In the genomic region with DNA sequence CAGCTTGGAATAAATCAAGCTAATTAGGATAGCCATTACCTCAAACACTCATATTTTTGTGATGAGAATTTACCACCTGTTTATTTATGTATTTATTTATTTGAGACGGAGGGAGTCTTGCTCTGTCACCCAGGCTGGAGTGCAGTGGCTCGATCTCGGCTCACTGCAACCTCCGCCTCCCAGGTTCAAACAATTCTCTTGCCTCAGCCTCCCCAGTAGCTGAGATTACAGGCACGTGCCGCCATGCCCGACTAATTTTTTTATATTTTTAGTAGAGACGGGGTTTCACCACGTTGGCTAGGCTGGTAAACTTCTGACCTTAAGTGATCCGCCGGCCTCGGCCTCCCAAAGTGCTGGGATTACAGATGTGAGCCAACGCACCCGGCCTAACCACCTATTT, we compare ENCODE assay signal across 10 cellular contexts. TPM values are rescaled to one million over a fixed set of nuclear protein-coding genes. Genes with fewer than 3 reads are reported as not detected.
DNase-seq lines count a peak whose midpoint lies in the region; ATAC-seq and TF ChIP-seq lines count a peak whose summit lies in the region.
"Not testable (repeated sequence)": the region's sequence is repeated elsewhere in the genome, so short reads cannot be mapped to it uniquely, and the experiment has no call there.
"Had no signal": no experiment of that assay in that cellular context is flagged by ENCODE, and none has a peak within 500 bp of the region (broad histone marks: within the 10 kb centered on the region; RNA-seq: fewer than 3 reads in every experiment).

No MANE protein-coding gene starts in this region.

- peaks cover 13% of the 10 kb centered on the region for H3K27me3 Mint-ChIP-seq in activated CD8-positive, alpha-beta T cell treated with anti-CD3 and anti-CD28 coated beads, Interleukin-2, amount 10 ng/mL, durations not matched to agents 7 days and 5 days (ENCODE audit: low read depth)

- ATAC-seq in activated CD8-positive, alpha-beta T cell treated with anti-CD3 and anti-CD28 coated beads, Interleukin-2, amount 10 ng/mL, durations not matched to agents 7 days and 5 days; gastroesophageal sphincter: not testable (repeated sequence)

- H3K36me3 ChIP-seq in OCI-LY3 (replicated peaks; ENCODE audit: low read depth, low read length); mesodermal cell (ENCODE audit: control insufficient read depth, insufficient read depth, low read length); rectal smooth muscle tissue (ENCODE audit: control insufficient read depth, insufficient read depth, low read length): not testable (repeated sequence)
- H3K36me3 ChIP-seq in gastroesophageal sphincter: peaks cover 0 to 39% of the 10 kb centered on the region in 2 donors

- not testable (repeated sequence) for DNase-seq in activated CD8-positive, alpha-beta T cell treated with anti-CD3 and anti-CD28 coated beads, Interleukin-2, amount 10 ng/mL, durations not matched to agents 7 days and 5 days; cardiac fibroblast (ENCODE audit: low read depth in 2 of 2)

- H3K4me3 ChIP-seq in GM12875 (ENCODE audit: low read depth, low read length) (peak overlapping the region; percentile 94), OCI-LY3 (ENCODE audit: low read length) (peak overlapping the region; percentile 82), cardiac fibroblast (replicated peaks in 1 of 2; ENCODE audit: low read depth in 2 of 2, low read length in 2 of 2) (peak overlapping the region; percentile 65 to 76), gastroesophageal sphincter (peak overlapping the region; percentile 84 to 91), mesodermal cell (ENCODE audit: extremely low read depth, insufficient read depth, low read length, poor library complexity, severe bottlenecking) (peak overlapping the region; percentile 77), rectal smooth muscle tissue (ENCODE audit: low read length) (peak overlapping the region; percentile 68)

- H3K9me3 ChIP-seq in OCI-LY3 (ENCODE audit: insufficient read depth, low read length); gastroesophageal sphincter; mesodermal cell (ENCODE audit: control insufficient read depth, low read length): not testable (repeated sequence)

- H3K79me2 ChIP-seq in OCI-LY3 (ENCODE audit: low read length): not testable (repeated sequence)

- peak overlapping the region; percentile 84 for H3K9ac ChIP-seq in OCI-LY3 (ENCODE audit: low read length)
- H3K9ac ChIP-seq in rectal smooth muscle tissue (ENCODE audit: low read length): not testable (repeated sequence)

- H3K4me1 ChIP-seq in OCI-LY3 (ENCODE audit: low read length): peaks cover 22% of the 10 kb centered on the region
- peaks cover 3 to 58% (median 18%) of the 10 kb centered on the region in 3 donors for H3K4me1 ChIP-seq in gastroesophageal sphincter
- not testable (repeated sequence) for H3K4me1 ChIP-seq in mesodermal cell (ENCODE audit: control insufficient read depth, insufficient read depth, low read length, poor library complexity, severe bottlenecking); rectal smooth muscle tissue (ENCODE audit: control insufficient read depth, insufficient read depth, low read length)

- H3K27ac ChIP-seq in 22Rv1: peak overlapping the region; percentile 71
- peak overlapping the region; percentile 61; the same call in 1 of the 2 replicates for H3K27ac ChIP-seq in OCI-LY3 (ENCODE audit: low read length)
- peak overlapping the region in 1 of 4 donors; percentile 87 for H3K27ac ChIP-seq in gastroesophageal sphincter
- H3K27ac ChIP-seq in mesodermal cell (ENCODE audit: low read depth, low read length, severe bottlenecking); rectal smooth muscle tissue (ENCODE audit: low read depth, low read length): not testable (repeated sequence)

- not testable (repeated sequence) for H4K20me1 ChIP-seq in OCI-LY3 (ENCODE audit: insufficient read depth, low read length)

- not testable (repeated sequence) for H3K9me3 Mint-ChIP-seq in activated CD8-positive, alpha-beta T cell treated with anti-CD3 and anti-CD28 coated beads, Interleukin-2, amount 10 ng/mL, durations not matched to agents 7 days and 5 days (ENCODE audit: insufficient read depth)

- TF ChIP-seq POLR2A in gastroesophageal sphincter (IDR thresholded peaks at IDR 0.05): not testable (repeated sequence)

- peaks cover 38% of the 10 kb centered on the region for H3K4me1 Mint-ChIP-seq in activated CD8-positive, alpha-beta T cell treated with anti-CD3 and anti-CD28 coated beads, Interleukin-2, amount 10 ng/mL, durations not matched to agents 7 days and 5 days (ENCODE audit: low read depth)

- TF ChIP-seq CTCF in 22Rv1 (IDR thresholded peaks at IDR 0.05); GM12875 (IDR thresholded peaks at IDR 0.05; ENCODE audit: borderline replicate concordance, insufficient read depth, low read depth, low read length); OCI-LY3 (IDR thresholded peaks at IDR 0.05; ENCODE audit: low read depth, low read length); cardiac fibroblast (IDR thresholded peaks at IDR 0.05; ENCODE audit: low read depth, low read length); gastroesophageal sphincter (IDR thresholded peaks at IDR 0.05): not testable (repeated sequence)

- H3K4me2 ChIP-seq in OCI-LY3 (ENCODE audit: low read length): peak overlapping the region; percentile 96

- H3K27ac Mint-ChIP-seq in activated CD8-positive, alpha-beta T cell treated with anti-CD3 and anti-CD28 coated beads, Interleukin-2, amount 10 ng/mL, durations not matched to agents 7 days and 5 days: peak overlapping the region; percentile 78

- not testable (repeated sequence) for H3K27me3 ChIP-seq in OCI-LY3 (ENCODE audit: low read depth, low read length); gastroesophageal sphincter; rectal smooth muscle tissue (ENCODE audit: control insufficient read depth, insufficient read depth, low read length)

- CTCF ChIA-PET in activated CD8-positive, alpha-beta T cell treated with anti-CD3 and anti-CD28 coated beads, Interleukin-2, amount 10 ng/mL, durations not matched to agents 7 days and 5 days (lab: Charles Lee): interaction anchor here (1.6 to 2.9 kb wide), 4 partner anchors 24 to 133 kb away, joined by 5 to 30 read pairs (median 14); partner anchors contain the start of genes CCDC87, CCS and RBM4B

- POLR2A ChIA-PET in activated CD8-positive, alpha-beta T cell treated with anti-CD3 and anti-CD28 coated beads, Interleukin-2, amount 10 ng/mL, durations not matched to agents 7 days and 5 days (lab: Charles Lee): interaction anchor here (0.7 to 2.1 kb wide), 5 partner anchors 10 to 297 kb away, joined by 3 to 18 read pairs (median 5); partner anchors contain the start of genes DPP3 and RBM4B

- not testable (repeated sequence) for TF ChIP-seq EP300 in gastroesophageal sphincter (IDR thresholded peaks at IDR 0.05)

- not testable (repeated sequence) for H2AFZ ChIP-seq in OCI-LY3 (ENCODE audit: low read depth, low read length)

- H3K36me3 Mint-ChIP-seq in activated CD8-positive, alpha-beta T cell treated with anti-CD3 and anti-CD28 coated beads, Interleukin-2, amount 10 ng/mL, durations not matched to agents 7 days and 5 days (ENCODE audit: low read depth): peaks cover 24% of the 10 kb centered on the region

- WGBS in gastroesophageal sphincter (ENCODE audit: low coverage in 1 of 2), 2 donors: 71 to 73% methylated on average over 10 to 14 of the region's 14 CpGs
- WGBS in mesodermal cell (ENCODE audit: insufficient coverage in 2 of 2), 2 experiments: 90 to 94% methylated on average over 12 to 13 of the region's 14 CpGs

- peak overlapping the region; percentile 83 for H3K4me3 Mint-ChIP-seq in activated CD8-positive, alpha-beta T cell treated with anti-CD3 and anti-CD28 coated beads, Interleukin-2, amount 10 ng/mL, durations not matched to agents 7 days and 5 days

RNA-seq across cellular contexts. Expression of gene ZDHHC24, which starts 0.9 kb away (rescaled TPM):
- 10 to 100 TPM; 15.5 to 15.9 TPM for total RNA-seq in activated CD8-positive, alpha-beta T cell treated with anti-CD3 and anti-CD28 coated beads, Interleukin-2, amount 10 ng/mL, durations not matched to agents 7 days and 5 days
- 10 to 100 TPM in 2 of 4 donors, 1 to 10 TPM in 2; 5.9 to 12.1 (median 10.4) TPM for total RNA-seq in gastroesophageal sphincter
- 8.7 TPM for polyA plus RNA-seq in mesodermal cell (2013, experiment 1 of 2)
- 6.5 TPM for polyA plus RNA-seq in mesodermal cell (2013, experiment 2 of 2)

RNA-seq across cellular contexts. Expression of gene ACTN3, which starts 1.8 kb away (rescaled TPM):
- total RNA-seq in activated CD8-positive, alpha-beta T cell treated with anti-CD3 and anti-CD28 coated beads, Interleukin-2, amount 10 ng/mL, durations not matched to agents 7 days and 5 days: not detected
- total RNA-seq in gastroesophageal sphincter: not detected
- polyA plus RNA-seq in mesodermal cell (2013, experiment 1 of 2): 3.9 TPM
- polyA plus RNA-seq in mesodermal cell (2013, experiment 2 of 2): 3.3 TPM
- total RNA-seq: Daoy, Right ventricle myocardium superior had no signal

RNA-seq across cellular contexts. Expression of gene CTSF, which starts 23.5 kb away (rescaled TPM):
- under 1 TPM; 0.70 to 0.90 TPM for total RNA-seq in activated CD8-positive, alpha-beta T cell treated with anti-CD3 and anti-CD28 coated beads, Interleukin-2, amount 10 ng/mL, durations not matched to agents 7 days and 5 days
- 100 to 1,000 TPM in 1 of 4 donors, 10 to 100 TPM in 3; 65.1 to 114 (median 88.4) TPM for total RNA-seq in gastroesophageal sphincter
- polyA plus RNA-seq in mesodermal cell (2013, experiment 1 of 2): 10.0 TPM
- polyA plus RNA-seq in mesodermal cell (2013, experiment 2 of 2): 9.0 TPM

RNA-seq across cellular contexts. Expression of gene BBS1, which starts 34.5 kb away (rescaled TPM):
- total RNA-seq in activated CD8-positive, alpha-beta T cell treated with anti-CD3 and anti-CD28 coated beads, Interleukin-2, amount 10 ng/mL, durations not matched to agents 7 days and 5 days: 10 to 100 TPM; 10.6 to 14.0 TPM
- 10 to 100 TPM; 49.2 to 95.1 (median 82.9) TPM for total RNA-seq in gastroesophageal sphincter
- 20.1 TPM for polyA plus RNA-seq in mesodermal cell (2013, experiment 1 of 2)
- 23.2 TPM for polyA plus RNA-seq in mesodermal cell (2013, experiment 2 of 2)

RNA-seq across cellular contexts. Expression of gene CCDC87, which starts 47.9 kb away (rescaled TPM):
- under 1 TPM; 0.55 to 0.70 TPM for total RNA-seq in activated CD8-positive, alpha-beta T cell treated with anti-CD3 and anti-CD28 coated beads, Interleukin-2, amount 10 ng/mL, durations not matched to agents 7 days and 5 days
- total RNA-seq in gastroesophageal sphincter: 1 to 10 TPM in 3 of 4 donors, under 1 TPM in 1; 0.27 to 1.2 (median 1.1) TPM
- 0.15 TPM for polyA plus RNA-seq in mesodermal cell (2013, experiment 1 of 2)
- 0.20 TPM for polyA plus RNA-seq in mesodermal cell (2013, experiment 2 of 2)
- total RNA-seq: Daoy had no signal

Comparison
In these comparisons a context has a peak if more than half of its experiments do, and no peak if none do; other contexts are left out.
1. RNA of gene CTSF, which starts 23.5 kb away (total RNA-seq): 65.1 to 114 TPM in gastroesophageal sphincter; 0.70 to 0.90 TPM in activated CD8-positive, alpha-beta T cell treated with anti-CD3 and anti-CD28 coated beads, Interleukin-2, amount 10 ng/mL, durations not matched to agents 7 days and 5 days; every median in the first group is over 10 times any median in the second.
2. Peak in every context shown above with its lines, with median percentiles within 50 percentile points of each other: H3K4me3 ChIP-seq.